ENCODE assay signal across 22 cellular contexts in genomic region chr4:19494958-19495357, GRCh38.
DNase-seq lines count a peak whose midpoint lies in the region; ATAC-seq, FAIRE-seq and TF ChIP-seq lines count a peak whose summit lies in the region.
"Had no signal": no experiment of that assay in that cellular context is flagged by ENCODE, and none has a peak within 500 bp of the region (broad histone marks: within the 10 kb centered on the region; RNA-seq: fewer than 3 reads in every experiment).

No MANE protein-coding gene starts in this region.

- H3K27ac ChIP-seq in body of pancreas, result no peak overlapping the region
- H3K27ac ChIP-seq: BLaER1 treated with 17β-estradiol and CSF1 and Interleukin-3, amounts not matched to agents 10 nM and 100 nM had no signal

- DNase-seq in AG10803 (ENCODE audit: low read depth), result peak; percentile 8
- DNase-seq in HCEC 1CT, result peak; percentile 37
- peak; percentile 66 for DNase-seq in bronchial epithelial cell (ENCODE audit: low read depth)
- DNase-seq in fibroblast of the aortic adventitia (ENCODE audit: low read depth), result peak; percentile 28
- DNase-seq in body of pancreas, result no peak
- DNase-seq: CD8-positive, alpha-beta memory T cell; DND-41; GF-D8; GOT3; NCI-H1417; NCI-H187; NCI-H2107; NCI-H2227 treated with DMSO at 0.1 percent for 48 hours; NCI-H524; RPMI8226; SIG-M5 had no signal

- no peak for ATAC-seq in body of pancreas
- no peak for ATAC-seq in HG03159 (IDR thresholded peaks at IDR 0.05; ENCODE audit: unreplicated experiment)
- ATAC-seq in GM18519 (IDR thresholded peaks at IDR 0.05; ENCODE audit: low FRiP score, unreplicated experiment), result no peak
- ATAC-seq: GM12878 had no signal

- no peaks in the 10 kb centered on the region for H3K4me1 ChIP-seq in body of pancreas

- no peaks in the 10 kb centered on the region for H3K36me3 ChIP-seq in bronchial epithelial cell (ENCODE audit: control insufficient read depth, insufficient read depth, low read length)
- H3K36me3 ChIP-seq in body of pancreas (replicated peaks in 1 of 2; ENCODE audit: insufficient read depth in 1 of 2, low read depth in 2 of 2), result no peaks in the 10 kb centered on the region
- H3K36me3 ChIP-seq: BLaER1 treated with 17β-estradiol and CSF1 and Interleukin-3, amounts not matched to agents 10 nM and 100 nM had no signal

- H3K27me3 ChIP-seq in bronchial epithelial cell (ENCODE audit: control insufficient read depth, insufficient read depth, low read length) (no peaks in the 10 kb centered on the region), body of pancreas (no peaks in the 10 kb centered on the region)
- H3K27me3 ChIP-seq: BLaER1 treated with 17β-estradiol and CSF1 and Interleukin-3, amounts not matched to agents 10 nM and 100 nM had no signal

- H3K9me3 ChIP-seq in body of pancreas, result no peaks in the 10 kb centered on the region
- H3K9me3 ChIP-seq: BLaER1 treated with 17β-estradiol and CSF1 and Interleukin-3, amounts not matched to agents 10 nM and 100 nM had no signal

- intact Hi-C loops in body of pancreas (cut with DNase I), result no loop called here

- no peak for TF ChIP-seq POLR2A in body of pancreas (IDR thresholded peaks at IDR 0.05)

- H3K4me3 ChIP-seq in AG10803 (ENCODE audit: low read length), result no peak overlapping the region
- H3K4me3 ChIP-seq in bronchial epithelial cell (ENCODE audit: low read depth, low read length), result no peak overlapping the region
- no peak overlapping the region for H3K4me3 ChIP-seq in fibroblast of the aortic adventitia (ENCODE audit: low read depth, low read length)
- no peak overlapping the region for H3K4me3 ChIP-seq in body of pancreas
- H3K4me3 ChIP-seq: BLaER1 treated with 17β-estradiol and CSF1 and Interleukin-3, amounts not matched to agents 10 nM and 100 nM; GM12878 had no signal

- FAIRE-seq in bronchial epithelial cell (lab: Jason Lieb, UNC), result no peak
- FAIRE-seq: A204.1, D721Med, GM12878 had no signal

- TF ChIP-seq CTCF in AG10803 (conservative IDR thresholded peaks at IDR 0.05; ENCODE audit: low read length) (no peak), bronchial epithelial cell (IDR thresholded peaks at IDR 0.05; ENCODE audit: insufficient read depth, low read length, severe bottlenecking) (no peak), fibroblast of the aortic adventitia (IDR thresholded peaks at IDR 0.05; ENCODE audit: insufficient read depth, low read length) (no peak), body of pancreas (IDR thresholded peaks at IDR 0.05) (no peak)

Comparison
In these comparisons a context has a peak if more than half of its experiments do, and no peak if none do; other contexts are left out.
1. DNase-seq: peak in AG10803 (single experiment), HCEC 1CT (single experiment), bronchial epithelial cell (single experiment) and fibroblast of the aortic adventitia (single experiment); none in body of pancreas (0 of 4).